In the genomic region with DNA sequence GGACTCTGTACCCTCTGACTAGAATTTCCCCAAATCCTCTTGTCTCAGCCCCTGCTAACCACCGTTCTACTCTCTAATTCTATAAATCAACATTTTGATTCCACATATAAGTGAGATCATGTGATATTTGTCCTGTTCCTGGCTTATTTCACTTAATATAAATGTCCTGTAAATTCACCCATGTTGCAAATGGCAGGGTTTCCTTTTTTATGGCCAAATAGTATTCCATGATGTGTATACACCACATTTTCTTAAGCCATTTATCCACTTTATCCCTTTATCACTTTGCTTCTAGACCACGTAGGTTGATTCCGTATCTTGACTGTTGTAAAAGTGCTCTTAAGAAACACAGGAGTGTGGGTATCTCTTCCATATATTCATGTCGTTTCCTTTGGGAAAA, we compare ENCODE assay signal across 11 cellular contexts.
"Had no signal": no experiment of that assay in that cellular context is flagged by ENCODE, and none has a peak within 500 bp of the region (broad histone marks: within the 10 kb centered on the region; RNA-seq: fewer than 3 reads in every experiment).

No MANE protein-coding gene starts in this region.

- H3K4me2 ChIP-seq: GM23338 had no signal

- H3K27ac Mint-ChIP-seq: GM23338, HFFc6 had no signal

- H3K27ac ChIP-seq: GM23248 had no signal

- H3K9ac ChIP-seq: GM23248 had no signal

- H2AFZ ChIP-seq: GM23248, GM23338 had no signal

- DNase-seq: GM23248, GOT3, H7, H9, HCEC 1CT, HFFc6 had no signal

- ATAC-seq: GM23338, HCT116 had no signal

- FAIRE-seq: H1, H54 had no signal

- H3K9me3 Mint-ChIP-seq: GM23338, H9, HFFc6 had no signal

- H3K4me3 ChIP-seq: GM23248, GM23338, HAP-1 had no signal

- H3K9me3 ChIP-seq: HAP-1 had no signal

- H3K4me3 Mint-ChIP-seq: GM23338, H9, HFFc6 had no signal
